In the genomic region with DNA sequence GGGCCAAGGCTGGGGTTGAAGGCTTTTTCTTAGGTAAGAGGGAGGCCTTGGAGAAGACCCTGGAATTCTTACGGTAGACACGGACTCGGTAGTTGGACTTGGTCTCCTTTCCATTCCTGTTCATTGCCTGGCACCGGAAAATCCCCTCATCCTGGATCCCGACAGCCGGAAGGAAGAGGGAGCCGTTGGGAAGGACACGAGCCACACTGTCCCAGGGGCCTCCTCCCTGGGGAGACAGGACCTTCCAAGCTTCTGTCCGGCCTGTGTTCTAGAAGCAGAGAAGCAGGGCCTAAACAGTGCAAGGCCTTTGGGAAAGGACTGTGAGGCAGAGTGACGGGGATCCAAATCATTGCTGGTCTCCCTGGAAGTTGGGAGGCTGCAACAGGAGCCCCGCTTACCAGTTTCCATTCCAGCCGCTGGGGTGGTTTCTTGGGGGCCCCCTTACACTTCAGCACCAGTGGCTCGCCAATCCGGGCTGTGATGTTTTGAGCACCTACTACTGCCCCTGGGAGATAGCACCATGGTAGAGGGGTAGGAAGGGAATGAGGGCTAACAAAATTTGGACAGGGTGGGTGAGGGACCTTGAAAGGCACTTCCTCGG, we compare ENCODE assay signal across 15 cellular contexts. TPM values are rescaled to one million over a fixed set of nuclear protein-coding genes. Genes with fewer than 3 reads are reported as not detected.
A peak's percentile ranks its signal among the peaks of the same experiment; 100 is the strongest.
DNase-seq lines count a peak whose midpoint lies in the region; TF ChIP-seq lines count a peak whose summit lies in the region.
"Had no signal": no experiment of that assay in that cellular context is flagged by ENCODE, and none has a peak within 500 bp of the region (broad histone marks: within the 10 kb centered on the region; RNA-seq: fewer than 3 reads in every experiment).

No MANE protein-coding gene starts in this region.

- CTCF ChIA-PET in Caco-2 (lab: Charles Lee) = no interaction called here

- H3K4me3 Mint-ChIP-seq in Caco-2 (ENCODE audit: unreplicated experiment) = no peak overlapping the region
- no peak overlapping the region for H3K4me3 Mint-ChIP-seq in neural progenitor cell
- H3K4me3 Mint-ChIP-seq: activated naive CD4-positive, alpha-beta T cell treated with anti-CD3 and anti-CD28 coated beads, Interleukin-2, amount 10 ng/mL, durations not matched to agents 7 days and 5 days; central memory CD8-positive, alpha-beta T cell had no signal

- peaks cover 23% of the 10 kb centered on the region for H4K20me1 ChIP-seq in neural progenitor cell (ENCODE audit: low read depth)

- DNase-seq in Caco-2 (no peak), neural progenitor cell (ENCODE audit: low spot score) (no peak), DMS79 treated with DMSO at 0.1 percent for 48 hours (lab: John Stamatoyannopoulos, UW) (no peak), SK-N-DZ (ENCODE audit: low spot score) (no peak), DMS53 treated with DMSO at 0.1 percent for 48 hours (lab: John Stamatoyannopoulos, UW; ENCODE audit: unreplicated experiment) (no peak)
- no peak for DNase-seq in effector memory CD4-positive, alpha-beta T cell
- no peak for DNase-seq in stimulated activated CD8-positive, alpha-beta memory T cell treated with anti-CD3 and anti-CD28 coated beads, Interleukin-4, amount 100 ng/mL, for 48 hours
- DNase-seq: BE2C, mammary epithelial cell, NCI-H526 treated with DMSO at 0.1 percent for 48 hours had no signal

- H2AFZ ChIP-seq in neural progenitor cell (replicated peaks) = no peak overlapping the region

- peaks cover 12% of the 10 kb centered on the region for H3K4me1 ChIP-seq in Caco-2
- peaks cover 34% of the 10 kb centered on the region for H3K4me1 ChIP-seq in effector memory CD4-positive, alpha-beta T cell (ENCODE audit: control insufficient read depth, insufficient read depth, low read length, poor library complexity, severe bottlenecking)
- H3K4me1 ChIP-seq in neural progenitor cell = peaks cover 9% of the 10 kb centered on the region
- H3K4me1 ChIP-seq: BE2C had no signal

- peaks cover 35% of the 10 kb centered on the region for H3F3A ChIP-seq in neural progenitor cell (ENCODE audit: low read depth)

- BruUV-seq in Caco-2 (replicated peaks; lab: Mats Ljungman, UMichigan) = no TSS peak

- H3K27me3 Mint-ChIP-seq in Caco-2 (ENCODE audit: insufficient read depth, unreplicated experiment) (no peaks in the 10 kb centered on the region), neural progenitor cell (ENCODE audit: insufficient read depth, low read depth) (peaks cover 12% of the 10 kb centered on the region)
- H3K27me3 Mint-ChIP-seq: activated naive CD4-positive, alpha-beta T cell treated with anti-CD3 and anti-CD28 coated beads, Interleukin-2, amount 10 ng/mL, durations not matched to agents 7 days and 5 days; central memory CD8-positive, alpha-beta T cell had no signal

- H3K36me3 Mint-ChIP-seq in Caco-2 (ENCODE audit: insufficient read depth, unreplicated experiment) = peaks cover 61% of the 10 kb centered on the region
- peaks cover 28% of the 10 kb centered on the region for H3K36me3 Mint-ChIP-seq in neural progenitor cell

- no peak overlapping the region for H3K4me2 ChIP-seq in neural progenitor cell

- H3K9me3 Mint-ChIP-seq in Caco-2 (ENCODE audit: unreplicated experiment) (no peaks in the 10 kb centered on the region), neural progenitor cell (no peaks in the 10 kb centered on the region)
- H3K9me3 Mint-ChIP-seq: activated naive CD4-positive, alpha-beta T cell treated with anti-CD3 and anti-CD28 coated beads, Interleukin-2, amount 10 ng/mL, durations not matched to agents 7 days and 5 days; central memory CD8-positive, alpha-beta T cell had no signal

- H3K4me3 ChIP-seq in Caco-2 (ENCODE audit: low read depth, low read length) (no peak overlapping the region), neural progenitor cell (no peak overlapping the region)
- no peak overlapping the region for H3K4me3 ChIP-seq in effector memory CD4-positive, alpha-beta T cell (ENCODE audit: insufficient read depth, low read depth, low read length, poor library complexity, severe bottlenecking)
- H3K4me3 ChIP-seq: ovary, Peyer's patch had no signal

- H3K9ac ChIP-seq in neural progenitor cell = no peak overlapping the region

- POLR2A ChIA-PET in Caco-2 (lab: Charles Lee) = no interaction called here

- no peaks in the 10 kb centered on the region for H3K27me3 ChIP-seq in Caco-2 (replicated peaks; ENCODE audit: control insufficient read depth, insufficient read depth, low read length)
- no peaks in the 10 kb centered on the region for H3K27me3 ChIP-seq in effector memory CD4-positive, alpha-beta T cell (replicated peaks; ENCODE audit: control insufficient read depth, insufficient read depth, low read length, poor library complexity, severe bottlenecking)
- no peaks in the 10 kb centered on the region for H3K27me3 ChIP-seq in neural progenitor cell
- H3K27me3 ChIP-seq: BE2C, ovary, Peyer's patch had no signal

- peak overlapping the region; percentile 58 for H3K27ac Mint-ChIP-seq in Caco-2 (ENCODE audit: unreplicated experiment)
- peak overlapping the region; percentile 76 for H3K27ac Mint-ChIP-seq in neural progenitor cell
- H3K27ac Mint-ChIP-seq: activated naive CD4-positive, alpha-beta T cell treated with anti-CD3 and anti-CD28 coated beads, Interleukin-2, amount 10 ng/mL, durations not matched to agents 7 days and 5 days had no signal

- 0 out of 2 replicates have a peak overlapping the region, but pooled peaks have one; percentile 29 for H3K27ac ChIP-seq in 22Rv1
- peak overlapping the region; percentile 2 for H3K27ac ChIP-seq in effector memory CD4-positive, alpha-beta T cell (ENCODE audit: insufficient read depth, low read length, poor library complexity, severe bottlenecking)
- peak overlapping the region; percentile 20 for H3K27ac ChIP-seq in neural progenitor cell

- H3K36me3 ChIP-seq in Caco-2 (ENCODE audit: control insufficient read depth, insufficient read depth, low read length) (peaks cover 3% of the 10 kb centered on the region), neural progenitor cell (no peaks in the 10 kb centered on the region)
- peaks cover 59% of the 10 kb centered on the region for H3K36me3 ChIP-seq in effector memory CD4-positive, alpha-beta T cell (ENCODE audit: control insufficient read depth, insufficient read depth, low read length)
- H3K36me3 ChIP-seq: ovary had no signal

- TF ChIP-seq CTCF in 22Rv1 (IDR thresholded peaks at IDR 0.05) (no peak), Caco-2 (IDR thresholded peaks at IDR 0.05; ENCODE audit: insufficient read depth in 1 of 2, low read depth in 1 of 2, low read length in 1 of 2, severe bottlenecking in 1 of 2, unreplicated experiment in 1 of 2) (no peak), neural progenitor cell (IDR thresholded peaks at IDR 0.05) (no peak)

- peaks cover 29% of the 10 kb centered on the region for H3K79me2 ChIP-seq in neural progenitor cell (ENCODE audit: low read depth)

- peaks cover 33% of the 10 kb centered on the region for H3K4me1 Mint-ChIP-seq in Caco-2 (ENCODE audit: low read depth, unreplicated experiment)
- peaks cover 41% of the 10 kb centered on the region for H3K4me1 Mint-ChIP-seq in neural progenitor cell

- intact Hi-C loops in Caco-2 (cut with micrococcal nuclease; ENCODE audit: unreplicated experiment) = no loop called here

- no peaks in the 10 kb centered on the region for H3K9me3 ChIP-seq in Caco-2
- no peaks in the 10 kb centered on the region for H3K9me3 ChIP-seq in effector memory CD4-positive, alpha-beta T cell (ENCODE audit: control insufficient read depth, low read length)
- H3K9me3 ChIP-seq in neural progenitor cell (ENCODE audit: low read depth) = no peaks in the 10 kb centered on the region
- H3K9me3 ChIP-seq: BE2C, ovary, Peyer's patch had no signal

RNA-seq across cellular contexts. Expression of gene AGER, which starts 0.5 kb away (rescaled TPM):
- total RNA-seq in Caco-2 (2022) = 8.3 and 10.3 TPM in 2 replicates
- total RNA-seq in neural progenitor cell (ENCODE audit: low replicate concordance) = 1.1 and 1.4 TPM in 2 replicates
- 0.28 and 2.2 TPM in 2 replicates for polyA plus RNA-seq in SK-N-DZ (2014; cell fraction: cytosol; rRNA removed)
- polyA plus RNA-seq in SK-N-DZ (2014; cell fraction: nucleus; rRNA removed) = 25.3 and 45.2 TPM in 2 replicates

RNA-seq across cellular contexts. Expression of gene RNF5, which starts 5.4 kb away (rescaled TPM):
- 64.7 and 70.7 TPM in 2 replicates for total RNA-seq in Caco-2 (2022)
- total RNA-seq in neural progenitor cell (ENCODE audit: low replicate concordance) = 129 and 169 TPM in 2 replicates
- polyA plus RNA-seq in SK-N-DZ (2014; cell fraction: cytosol; rRNA removed) = 164 and 224 TPM in 2 replicates
- polyA plus RNA-seq in SK-N-DZ (2014; cell fraction: nucleus; rRNA removed) = 109 and 119 TPM in 2 replicates

RNA-seq across cellular contexts. Expression of gene PBX2, which starts 6.4 kb away (rescaled TPM):
- total RNA-seq in Caco-2 (2022) (96.3 and 96.5 TPM in 2 replicates), neural progenitor cell (ENCODE audit: low replicate concordance) (53.3 and 114 TPM in 2 replicates)
- polyA plus RNA-seq in SK-N-DZ (2014; cell fraction: cytosol; rRNA removed) = 19.1 and 24.9 TPM in 2 replicates
- polyA plus RNA-seq in SK-N-DZ (2014; cell fraction: nucleus; rRNA removed) = 48.8 and 75.6 TPM in 2 replicates

RNA-seq across cellular contexts. Expression of gene AGPAT1, which starts 7.7 kb away (rescaled TPM):
- total RNA-seq in Caco-2 (2022) = 60.4 and 61.9 TPM in 2 replicates
- total RNA-seq in neural progenitor cell (ENCODE audit: low replicate concordance) = 46.9 and 105 TPM in 2 replicates
- 60.4 and 67.5 TPM in 2 replicates for polyA plus RNA-seq in SK-N-DZ (2014; cell fraction: cytosol; rRNA removed)
- polyA plus RNA-seq in SK-N-DZ (2014; cell fraction: nucleus; rRNA removed) = 33.1 and 36.2 TPM in 2 replicates

RNA-seq across cellular contexts. Expression of gene GPSM3, which starts 8.9 kb away (rescaled TPM):
- total RNA-seq in Caco-2 (2022) (0.41 and 0.67 TPM in 2 replicates), neural progenitor cell (ENCODE audit: low replicate concordance) (3.4 and 4.5 TPM in 2 replicates)
- polyA plus RNA-seq in SK-N-DZ (2014; cell fraction: cytosol; rRNA removed) = 1.3 and 2.4 TPM in 2 replicates
- polyA plus RNA-seq in SK-N-DZ (2014; cell fraction: nucleus; rRNA removed) = 0.44 and 2.2 TPM in 2 replicates
